In the genomic region with DNA sequence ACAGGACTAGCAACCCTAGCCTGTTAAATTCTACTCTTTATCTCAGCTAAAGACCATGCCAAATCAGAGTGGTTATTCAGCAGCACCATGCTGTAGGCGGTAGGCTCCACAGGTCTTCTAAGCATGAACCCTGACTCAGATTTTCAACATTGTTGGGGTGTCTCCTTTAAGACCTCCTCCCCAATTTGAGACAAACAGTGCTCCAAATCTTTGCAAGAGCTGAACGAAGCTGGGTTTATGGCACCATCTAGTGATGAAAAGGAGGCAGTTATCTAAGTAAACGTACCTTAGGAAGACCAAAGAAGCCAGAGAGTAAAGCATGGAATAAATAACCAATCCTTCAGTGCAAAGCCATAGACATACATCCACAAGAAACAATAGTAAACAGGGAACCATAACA, we compare ENCODE assay signal across 10 cellular contexts.
DNase-seq lines count a peak whose midpoint lies in the region; ATAC-seq and TF ChIP-seq lines count a peak whose summit lies in the region.
"Had no signal": no experiment of that assay in that cellular context is flagged by ENCODE, and none has a peak within 500 bp of the region (broad histone marks: within the 10 kb centered on the region; RNA-seq: fewer than 3 reads in every experiment).

No MANE protein-coding gene starts in this region.

- POLR2A ChIA-PET in naive thymus-derived CD8-positive, alpha-beta T cell (lab: Charles Lee): no interaction called here

- no peak overlapping the region for H3K9ac ChIP-seq in endodermal cell (ENCODE audit: extremely low read depth, low read length, poor library complexity, severe bottlenecking)

- TF ChIP-seq CTCF in endodermal cell (conservative IDR thresholded peaks at IDR 0.05) (peak; percentile 82), vagina (IDR thresholded peaks at IDR 0.05) (no peak)

- H3K4me3 ChIP-seq in endodermal cell (ENCODE audit: low read length): no peak overlapping the region
- H3K4me3 ChIP-seq in vagina: no peak overlapping the region

- H3K4me3 Mint-ChIP-seq in endodermal cell: no peak overlapping the region
- no peak overlapping the region for H3K4me3 Mint-ChIP-seq in naive thymus-derived CD8-positive, alpha-beta T cell

- H3K9me3 Mint-ChIP-seq in endodermal cell: peaks cover 16% of the 10 kb centered on the region
- H3K9me3 Mint-ChIP-seq in naive thymus-derived CD8-positive, alpha-beta T cell: peaks cover 0 to 49% (median 29%) of the 10 kb centered on the region in 9 donors

- no peaks in the 10 kb centered on the region for H3K27me3 Mint-ChIP-seq in endodermal cell (ENCODE audit: insufficient read depth)
- H3K27me3 Mint-ChIP-seq in naive thymus-derived CD8-positive, alpha-beta T cell: no peaks in the 10 kb centered on the region

- DNase-seq in SIG-M5 treated with dmso at 0.1 percent for 504 hours (lab: John Stamatoyannopoulos, UW; ENCODE audit: unreplicated experiment) (peak; percentile 60), SIG-M5 (lab: John Stamatoyannopoulos, UW) (no peak), NCI-H446 (lab: John Stamatoyannopoulos, UW) (peak; percentile 3 to 62), endodermal cell (peak; percentile 55), smooth muscle cell of the brain vasculature (ENCODE audit: low read depth, low spot score) (peak; percentile 21), vagina (ENCODE audit: extremely low spot score in 2 of 2) (no peak)
- DNase-seq in naive thymus-derived CD8-positive, alpha-beta T cell: no peak
- DNase-seq: activated CD4-positive, alpha-beta T cell treated with anti-CD3 and anti-CD28 coated beads, Interleukin-2, amount 50 U/mL, for 1 hour; glutamatergic neuron had no signal

- H3K36me3 ChIP-seq in endodermal cell (ENCODE audit: control insufficient read depth, insufficient read depth, low read length) (no peaks in the 10 kb centered on the region), vagina (no peaks in the 10 kb centered on the region)

- H3K27ac Mint-ChIP-seq in endodermal cell: no peak overlapping the region
- no peak overlapping the region for H3K27ac Mint-ChIP-seq in naive thymus-derived CD8-positive, alpha-beta T cell

- peaks cover 7% of the 10 kb centered on the region for H3K4me1 Mint-ChIP-seq in endodermal cell
- H3K4me1 Mint-ChIP-seq in naive thymus-derived CD8-positive, alpha-beta T cell: no peaks in the 10 kb centered on the region

- no peak for TF ChIP-seq POLR2A in vagina (IDR thresholded peaks at IDR 0.05)

- no peaks in the 10 kb centered on the region for H3K36me3 Mint-ChIP-seq in endodermal cell (ENCODE audit: low read depth)
- peaks cover 0 to 20% (median 0%) of the 10 kb centered on the region in 3 donors for H3K36me3 Mint-ChIP-seq in naive thymus-derived CD8-positive, alpha-beta T cell

- H3K4me1 ChIP-seq in endodermal cell (ENCODE audit: control insufficient read depth, insufficient read depth, low read length): no peaks in the 10 kb centered on the region
- H3K4me1 ChIP-seq in vagina: no peaks in the 10 kb centered on the region

- intact Hi-C loops in vagina (cut with DNase I): no loop called here

- H3K27me3 ChIP-seq in endodermal cell (ENCODE audit: control insufficient read depth, insufficient read depth, low read length, poor library complexity, severe bottlenecking): no peaks in the 10 kb centered on the region
- H3K27me3 ChIP-seq in vagina: no peaks in the 10 kb centered on the region

- H3K9me3 ChIP-seq in endodermal cell (ENCODE audit: control insufficient read depth, low read length) (peaks cover 20% of the 10 kb centered on the region), vagina (peaks cover 8% of the 10 kb centered on the region)

- H3K27ac ChIP-seq in endodermal cell (ENCODE audit: low read depth, low read length) (no peak overlapping the region), vagina (no peak overlapping the region)

- 40 to 86% methylated on average over 1 to 3 of the region's 3 CpGs for WGBS in endodermal cell (ENCODE audit: insufficient coverage in 1 of 2, insufficient read length in 1 of 2), 2 experiments

- ATAC-seq in GM18520 (IDR thresholded peaks at IDR 0.05; ENCODE audit: unreplicated experiment): no peak
- ATAC-seq in naive thymus-derived CD8-positive, alpha-beta T cell: no peak

Comparison
In these comparisons a context has a peak if more than half of its experiments do, and no peak if none do; other contexts are left out.
1. DNase-seq: peak in SIG-M5 treated with dmso at 0.1 percent for 504 hours (single experiment), NCI-H446 (2 of 2), endodermal cell (single experiment) and smooth muscle cell of the brain vasculature (single experiment); none in SIG-M5 (single experiment), vagina (0 of 2) and naive thymus-derived CD8-positive, alpha-beta T cell (0 of 10).